Comparison of ENCODE assay signal across 9 cellular contexts in the genomic region with DNA sequence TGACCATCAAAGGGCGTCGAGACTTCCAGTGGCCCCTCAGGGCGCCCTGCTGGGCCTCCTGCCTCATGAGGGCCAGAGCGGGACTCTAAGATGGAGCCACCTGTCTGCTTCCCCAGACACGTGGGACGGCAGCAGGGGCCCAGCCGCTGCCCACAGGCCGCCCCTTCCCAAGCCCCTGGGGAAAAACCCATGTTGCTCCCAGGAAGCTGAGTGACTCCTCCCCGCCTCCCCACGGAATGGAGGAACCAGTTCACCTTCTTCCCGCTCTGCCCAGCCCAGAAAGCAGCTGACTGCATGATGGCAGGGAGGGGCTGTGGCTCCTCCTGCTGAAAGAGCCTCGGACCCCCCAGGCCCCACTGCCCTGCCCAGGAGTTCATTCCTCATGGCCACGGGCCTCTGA. TPM values are rescaled to one million over a fixed set of nuclear protein-coding genes. Genes with fewer than 3 reads are reported as not detected.
DNase-seq lines count a peak whose midpoint lies in the region; ATAC-seq and TF ChIP-seq lines count a peak whose summit lies in the region.
"Had no signal": no experiment of that assay in that cellular context is flagged by ENCODE, and none has a peak within 500 bp of the region (broad histone marks: within the 10 kb centered on the region; RNA-seq: fewer than 3 reads in every experiment).

No MANE protein-coding gene starts in this region.

- 77% methylated on average over 11 of the region's 13 CpGs for whole genome bisulfite sequencing in esophagus muscularis mucosa

- H3K36me3 ChIP-seq in MM.1S (replicated peaks; ENCODE audit: insufficient read depth, low read length) (no peaks in the 10 kb centered on the region; the same call in 1 of the 2 replicates), esophagus muscularis mucosa (peaks cover 37 to 82% (median 72%) of the 10 kb centered on the region in 4 donors)

- peak overlapping the region; percentile 73 for H3K4me2 ChIP-seq in MM.1S (ENCODE audit: low read depth, low read length)

- H3K9me2 ChIP-seq in MM.1S (replicated peaks; ENCODE audit: insufficient read depth, low read length), result no peaks in the 10 kb centered on the region

- H3K9me3 ChIP-seq in MM.1S (replicated peaks; ENCODE audit: insufficient read depth, low read length) (no peaks in the 10 kb centered on the region), esophagus muscularis mucosa (no peaks in the 10 kb centered on the region)

- peak overlapping the region; percentile 73 for H3K27ac ChIP-seq in MM.1S (ENCODE audit: low read length)
- H3K27ac ChIP-seq in esophagus muscularis mucosa (replicated peaks in 1 of 4), result peak overlapping the region; percentile 59 to 80 (median 72)
- peak overlapping the region in 19 of 21 experiments; percentile 6 to 80 (median 60) for H3K27ac ChIP-seq in skin epidermis
- H3K27ac ChIP-seq: hepatocyte had no signal

- H3F3A ChIP-seq in MM.1S (ENCODE audit: insufficient read depth, low read length), result peaks cover 5% of the 10 kb centered on the region; the same call in 1 of the 2 replicates

- TF ChIP-seq CTCF in MM.1S (IDR thresholded peaks at IDR 0.05; ENCODE audit: low read length), result no peak
- TF ChIP-seq CTCF in esophagus muscularis mucosa (IDR thresholded peaks at IDR 0.05), result no peak

- H3K9ac ChIP-seq in MM.1S (ENCODE audit: low read length), result peak overlapping the region; percentile 49

- H3K4me1 ChIP-seq in MM.1S (ENCODE audit: low read length), result peaks cover 15% of the 10 kb centered on the region
- H3K4me1 ChIP-seq in esophagus muscularis mucosa, result peaks cover 32 to 48% (median 40%) of the 10 kb centered on the region in 4 donors

- TF ChIP-seq EP300 in esophagus muscularis mucosa (IDR thresholded peaks at IDR 0.05), result no peak

- H3K4me3 ChIP-seq in MM.1S (ENCODE audit: low read length) (peak overlapping the region; percentile 36; the same call in 1 of the 2 replicates), esophagus muscularis mucosa (no peak overlapping the region), skin epidermis (peak overlapping the region in 1 of 7 experiments; percentile 17)
- H3K4me3 ChIP-seq: hepatocyte had no signal

- no peak for TF ChIP-seq POLR2A in esophagus muscularis mucosa (IDR thresholded peaks at IDR 0.05; ENCODE audit: low read depth)

- no peaks in the 10 kb centered on the region for H4K20me1 ChIP-seq in MM.1S (ENCODE audit: insufficient read depth, low read length)

- peak; percentile 33 for ATAC-seq in GM19351 (IDR thresholded peaks at IDR 0.05; ENCODE audit: unreplicated experiment)
- no peak for ATAC-seq in activated CD4-positive, CD25-positive, alpha-beta regulatory T cell treated with anti-CD3 and anti-CD28 coated beads, Interleukin-2, amount 50 U/mL, for 24 hours
- no peak for ATAC-seq in sciatic nerve

- no peak for DNase-seq in MM.1S
- no peak for DNase-seq in esophagus muscularis mucosa (ENCODE audit: extremely low spot score)
- DNase-seq in sciatic nerve (ENCODE audit: low spot score), result no peak
- DNase-seq in NCI-H2029 treated with DMSO at 0.1 percent for 48 hours (lab: John Stamatoyannopoulos, UW), result no peak
- DNase-seq: activated CD8-positive, alpha-beta memory T cell treated with anti-CD3 and anti-CD28 coated beads, Interleukin-2, amount 50 U/mL, for 48 hours had no signal

- peaks cover 68% of the 10 kb centered on the region for H3K79me2 ChIP-seq in MM.1S (ENCODE audit: low read length)

- intact Hi-C loops in esophagus muscularis mucosa (cut with DNase I), result no loop called here
- intact Hi-C loops in sciatic nerve (cut with DNase I), result no loop called here

- no peak overlapping the region for H2AFZ ChIP-seq in MM.1S (ENCODE audit: low read length)
- H2AFZ ChIP-seq: hepatocyte had no signal

- H3K27me3 ChIP-seq in MM.1S (replicated peaks; ENCODE audit: insufficient read depth, low read length) (no peaks in the 10 kb centered on the region), esophagus muscularis mucosa (no peaks in the 10 kb centered on the region)
- H3K27me3 ChIP-seq: hepatocyte had no signal

RNA-seq across cellular contexts. Expression of gene RAB35, which starts 14.9 kb away (rescaled TPM):
- total RNA-seq in esophagus muscularis mucosa, result 10 to 100 TPM; 18.7 to 45.9 (median 38.3) TPM
- total RNA-seq in sciatic nerve, result 52.2 TPM
